Comparison of ENCODE assay signal across 16 cellular contexts in the genomic region with DNA sequence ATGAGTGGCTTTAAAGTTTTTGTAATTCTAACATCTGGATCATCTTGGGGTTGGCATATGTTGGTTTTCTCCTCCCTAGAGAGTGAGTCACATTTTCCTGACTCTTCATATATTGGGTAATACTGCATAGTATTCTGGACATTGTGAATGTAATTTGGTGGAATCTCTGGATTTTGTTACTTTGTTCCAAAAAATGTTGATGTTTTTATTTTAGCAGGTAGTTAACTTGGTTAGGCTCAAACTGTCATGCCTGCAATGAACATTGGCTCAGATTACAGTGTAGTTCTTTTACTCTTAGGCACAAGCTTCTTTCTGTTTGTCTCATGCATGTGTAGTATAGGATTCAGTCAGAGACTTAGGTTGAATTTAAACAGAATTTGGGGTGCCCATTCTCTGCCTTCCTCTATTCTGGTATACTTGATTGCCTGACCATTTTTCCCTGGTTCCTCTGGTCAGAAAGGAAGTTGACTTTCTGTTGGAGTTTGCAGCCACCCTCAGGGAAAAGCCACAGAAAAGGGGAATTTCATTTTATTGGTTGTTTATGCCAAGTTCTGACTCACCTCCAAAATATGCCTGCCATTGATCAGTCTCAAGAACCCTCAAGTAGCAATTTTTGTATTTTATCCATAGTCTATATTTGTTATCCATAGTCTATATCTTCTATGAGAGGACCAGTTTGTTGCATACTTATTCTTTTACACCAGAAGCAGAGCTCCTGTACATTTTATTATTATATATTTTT.
DNase-seq lines count a peak whose midpoint lies in the region; ATAC-seq and TF ChIP-seq lines count a peak whose summit lies in the region.
"Had no signal": no experiment of that assay in that cellular context is flagged by ENCODE, and none has a peak within 500 bp of the region (broad histone marks: within the 10 kb centered on the region; RNA-seq: fewer than 3 reads in every experiment).

No MANE protein-coding gene starts in this region.

- POLR2A ChIA-PET in HEK293T (lab: Yijun Ruan, JAX), result no interaction called here

- no peak overlapping the region for H3K27ac Mint-ChIP-seq in activated T-helper 17 cell treated with anti-CD3 and anti-CD28 coated beads, Interleukin-2, amount 50 U/mL, for 72 hours
- H3K27ac Mint-ChIP-seq: activated CD4-positive, alpha-beta T cell treated with anti-CD3 and anti-CD28 coated beads, Interleukin-2, amount 10 ng/mL, durations not matched to agents 7 days and 5 days; naive thymus-derived CD4-positive, alpha-beta T cell had no signal

- H3K27me3 Mint-ChIP-seq in activated T-helper 17 cell treated with anti-CD3 and anti-CD28 coated beads, Interleukin-2, amount 50 U/mL, for 72 hours, result no peaks in the 10 kb centered on the region
- H3K27me3 Mint-ChIP-seq: activated CD4-positive, alpha-beta T cell treated with anti-CD3 and anti-CD28 coated beads, Interleukin-2, amount 10 ng/mL, durations not matched to agents 7 days and 5 days; naive thymus-derived CD4-positive, alpha-beta T cell had no signal

- H3K4me1 Mint-ChIP-seq in activated T-helper 17 cell treated with anti-CD3 and anti-CD28 coated beads, Interleukin-2, amount 50 U/mL, for 72 hours, result peaks cover 14% of the 10 kb centered on the region

- ATAC-seq in activated T-helper 17 cell treated with anti-CD3 and anti-CD28 coated beads, Interleukin-2, amount 50 U/mL, for 72 hours (replicated peaks), result peak; percentile 51
- no peak for ATAC-seq in GM19328 (IDR thresholded peaks at IDR 0.05; ENCODE audit: unreplicated experiment)
- no peak for ATAC-seq in GM18858 (IDR thresholded peaks at IDR 0.05; ENCODE audit: unreplicated experiment)
- ATAC-seq: heart left ventricle; naive thymus-derived CD4-positive, alpha-beta T cell had no signal

- peak; percentile 55 for DNase-seq in AG20443 (ENCODE audit: low spot score)
- DNase-seq in HPDE6-E6E7 (ENCODE audit: extremely low spot score), result peak; percentile 17
- DNase-seq in iPS-NIHi7 (ENCODE audit: extremely low spot score), result peak; percentile 11
- no peak for DNase-seq in NCI-H1436 treated with DMSO at 0.1 percent for 48 hours (lab: John Stamatoyannopoulos, UW)
- no peak for DNase-seq in HEK293T (ENCODE audit: extremely low spot score)
- DNase-seq: activated CD4-positive, alpha-beta T cell treated with anti-CD3 and anti-CD28 coated beads, Interleukin-2, amount 10 ng/mL, durations not matched to agents 7 days and 5 days; adrenal gland; DMS53; heart left ventricle; naive thymus-derived CD4-positive, alpha-beta T cell; NCI-H1417 treated with DMSO at 0.1 percent for 48 hours; stimulated activated CD4-positive, alpha-beta T cell treated with anti-CD3 and anti-CD28 coated beads, Interleukin-2, amount 100 ng/mL, for 24 hours; tibial artery had no signal

- no peak overlapping the region for H3K4me3 Mint-ChIP-seq in activated T-helper 17 cell treated with anti-CD3 and anti-CD28 coated beads, Interleukin-2, amount 50 U/mL, for 72 hours
- H3K4me3 Mint-ChIP-seq: activated CD4-positive, alpha-beta T cell treated with anti-CD3 and anti-CD28 coated beads, Interleukin-2, amount 10 ng/mL, durations not matched to agents 7 days and 5 days; naive thymus-derived CD4-positive, alpha-beta T cell had no signal

- peaks cover 23% of the 10 kb centered on the region for H3K36me3 Mint-ChIP-seq in activated T-helper 17 cell treated with anti-CD3 and anti-CD28 coated beads, Interleukin-2, amount 50 U/mL, for 72 hours (ENCODE audit: low read depth)

- H3K9me3 Mint-ChIP-seq in activated T-helper 17 cell treated with anti-CD3 and anti-CD28 coated beads, Interleukin-2, amount 50 U/mL, for 72 hours, result no peaks in the 10 kb centered on the region
- H3K9me3 Mint-ChIP-seq: activated CD4-positive, alpha-beta T cell treated with anti-CD3 and anti-CD28 coated beads, Interleukin-2, amount 10 ng/mL, durations not matched to agents 7 days and 5 days had no signal

- CTCF ChIA-PET in HEK293T (lab: Yijun Ruan, JAX), result interaction anchor here (0.6 kb wide), 1 partner anchor 469 kb away, joined by 3 read pairs; no protein-coding TSS in a partner anchor

TF ChIP-seq in HEK293T, 16 proteins besides CTCF, POLR2A, EP300 and RAD21:
- TF ChIP-seq CTBP1 (IDR thresholded peaks at IDR 0.05; ENCODE audit: borderline replicate concordance) (no peak), NFRKB (IDR thresholded peaks at IDR 0.05) (no peak), ELF4 (IDR thresholded peaks at IDR 0.05) (no peak), TARDBP (IDR thresholded peaks at IDR 0.05) (no peak), ARNT (IDR thresholded peaks at IDR 0.05) (no peak), FOXA1 (IDR thresholded peaks at IDR 0.05) (no peak), SP1 (IDR thresholded peaks at IDR 0.05) (no peak), L3MBTL2 (conservative IDR thresholded peaks at IDR 0.05) (no peak), FOXM1 (IDR thresholded peaks at IDR 0.05; ENCODE audit: borderline replicate concordance) (no peak), SUZ12 (IDR thresholded peaks at IDR 0.05) (no peak), LEF1 (IDR thresholded peaks at IDR 0.05; ENCODE audit: borderline replicate concordance) (no peak), HDGF (IDR thresholded peaks at IDR 0.05; ENCODE audit: borderline replicate concordance) (no peak), BHLHE40 (IDR thresholded peaks at IDR 0.05; ENCODE audit: borderline replicate concordance) (no peak), ZNF384 (IDR thresholded peaks at IDR 0.05) (no peak), FOXK2 (IDR thresholded peaks at IDR 0.05) (no peak)
- TF ChIP-seq, protein P1, sequence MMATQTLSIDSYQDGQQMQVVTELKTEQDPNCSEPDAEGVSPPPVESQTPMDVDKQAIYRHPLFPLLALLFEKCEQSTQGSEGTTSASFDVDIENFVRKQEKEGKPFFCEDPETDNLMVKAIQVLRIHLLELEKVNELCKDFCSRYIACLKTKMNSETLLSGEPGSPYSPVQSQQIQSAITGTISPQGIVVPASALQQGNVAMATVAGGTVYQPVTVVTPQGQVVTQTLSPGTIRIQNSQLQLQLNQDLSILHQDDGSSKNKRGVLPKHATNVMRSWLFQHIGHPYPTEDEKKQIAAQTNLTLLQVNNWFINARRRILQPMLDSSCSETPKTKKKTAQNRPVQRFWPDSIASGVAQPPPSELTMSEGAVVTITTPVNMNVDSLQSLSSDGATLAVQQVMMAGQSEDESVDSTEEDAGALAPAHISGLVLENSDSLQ (IDR thresholded peaks at IDR 0.05), result no peak
TF ChIP-seq in HEK293T: peak in this region for 0.

Comparison
In these comparisons a context has a peak if more than half of its experiments do, and no peak if none do; other contexts are left out.
1. DNase-seq: peak in AG20443 (single experiment), HPDE6-E6E7 (single experiment) and iPS-NIHi7 (single experiment); none in NCI-H1436 treated with DMSO at 0.1 percent for 48 hours (single experiment) and HEK293T (single experiment).